ENCODE assay signal across 8 cellular contexts in genomic region chr4:183261953-183262775, GRCh38. TPM values are rescaled to one million over a fixed set of nuclear protein-coding genes. Genes with fewer than 3 reads are reported as not detected.
DNase-seq lines count a peak whose midpoint lies in the region; ATAC-seq, FAIRE-seq and TF ChIP-seq lines count a peak whose summit lies in the region.

No MANE protein-coding gene starts in this region.

- peaks cover 4% of the 10 kb centered on the region for H3K27me3 Mint-ChIP-seq in HFFc6 (ENCODE audit: insufficient read depth)
- no peaks in the 10 kb centered on the region for H3K27me3 Mint-ChIP-seq in T-helper 17 cell

- no peaks in the 10 kb centered on the region for H3K27me3 ChIP-seq in left ventricle myocardium inferior (ENCODE audit: low read depth)

- no peaks in the 10 kb centered on the region for H3K9me3 Mint-ChIP-seq in HFFc6

- ATAC-seq in T-helper 17 cell = peak; percentile 95

- FAIRE-seq in GM12891 (lab: Jason Lieb, UNC) = peak; percentile 77

- H3K9me3 ChIP-seq in T-helper 17 cell (ENCODE audit: control insufficient read depth, low read length, poor library complexity, severe bottlenecking) (no peaks in the 10 kb centered on the region), left ventricle myocardium inferior (replicated peaks) (no peaks in the 10 kb centered on the region)

- peak overlapping the region; percentile 58 for H3K27ac ChIP-seq in left ventricle myocardium inferior (replicated peaks)

- DNase-seq in GM12891 (ENCODE audit: insufficient read length, low spot score) (peak; percentile 27), HFFc6 (peak; percentile 72), MV-4-11 (lab: John Stamatoyannopoulos, UW) (peak; percentile 66), T-helper 17 cell (peak; percentile 34 to 66 (median 40)), amygdala (lab: John Stamatoyannopoulos, UW) (peak in 54 of 56 donors; percentile 6 to 88 (median 48)), left ventricle myocardium inferior (peak; percentile 62), retinal pigment epithelial cell (ENCODE audit: low read depth) (no peak), NCI-H524 treated with DMSO at 0.1 percent for 48 hours (lab: John Stamatoyannopoulos, UW) (no peak)

- peaks cover 40% of the 10 kb centered on the region for H3K36me3 Mint-ChIP-seq in HFFc6 (ENCODE audit: low read depth)
- H3K36me3 Mint-ChIP-seq in T-helper 17 cell (ENCODE audit: low read depth) = no peaks in the 10 kb centered on the region

- H3K4me1 Mint-ChIP-seq in HFFc6 (ENCODE audit: low read depth) = peaks cover 58% of the 10 kb centered on the region
- H3K4me1 Mint-ChIP-seq in T-helper 17 cell = peaks cover 5% of the 10 kb centered on the region

- intact Hi-C loops in left ventricle myocardium inferior (cut with micrococcal nuclease) = loop anchor here (2.0 to 5.0 kb wide), 2 partner anchors 189 to 325 kb away; no protein-coding TSS in a partner anchor

- peak overlapping the region; percentile 43; the same call in 1 of the 2 replicates for H3K4me3 Mint-ChIP-seq in HFFc6
- H3K4me3 Mint-ChIP-seq in T-helper 17 cell = no peak overlapping the region

- H3K4me1 ChIP-seq in left ventricle myocardium inferior = peaks cover 11% of the 10 kb centered on the region

- H3K36me3 ChIP-seq in left ventricle myocardium inferior = peaks cover 64% of the 10 kb centered on the region

- peak; percentile 78 for TF ChIP-seq CTCF in HFFc6 (IDR thresholded peaks at IDR 0.05)
- TF ChIP-seq CTCF in left ventricle myocardium inferior (IDR thresholded peaks at IDR 0.05; ENCODE audit: borderline replicate concordance) = peak; percentile 77
- peak; percentile 90 for TF ChIP-seq CTCF in retinal pigment epithelial cell (conservative IDR thresholded peaks at IDR 0.05; ENCODE audit: low read depth, low read length)

- no peak for TF ChIP-seq POLR2A in GM12891 (IDR thresholded peaks at IDR 0.05; ENCODE audit: low read depth, low read length)

- no peak overlapping the region for H3K4me3 ChIP-seq in left ventricle myocardium inferior
- no peak overlapping the region for H3K4me3 ChIP-seq in retinal pigment epithelial cell (ENCODE audit: low read length)

- H3K27ac Mint-ChIP-seq in HFFc6 (peak overlapping the region; percentile 88), T-helper 17 cell (peak overlapping the region; percentile 77)

TF ChIP-seq in GM12891, 5 proteins besides CTCF, POLR2A, EP300 and RAD21:
- TF ChIP-seq TAF1 (IDR thresholded peaks at IDR 0.05; ENCODE audit: low read depth, low read length) (no peak), POLR2AphosphoS5 (IDR thresholded peaks at IDR 0.05; ENCODE audit: low read depth, low read length) (no peak), POU2F2 (IDR thresholded peaks at IDR 0.05; ENCODE audit: low read depth, low read length) (no peak), SPI1 (IDR thresholded peaks at IDR 0.05; ENCODE audit: low read depth, low read length) (no peak), PAX5 (IDR thresholded peaks at IDR 0.05; ENCODE audit: insufficient read depth, low read length, severe bottlenecking) (no peak)

RNA-seq across cellular contexts. Expression of gene CLDN22, which starts 57.9 kb away (rescaled TPM):
- polyA plus RNA-seq in GM12891 (2012; ENCODE audit: low read depth, missing spikeins) = not detected
- not detected for total RNA-seq in HFFc6 (2021; fragmentation: NEBNext Ultra II Directional; extraction: Animal tissue kit (Norgen Biotek cat#: 25700))
- total RNA-seq in T-helper 17 cell = not detected
- total RNA-seq in left ventricle myocardium inferior = not detected

Comparison
In these comparisons a context has a peak if more than half of its experiments do, and no peak if none do; other contexts are left out.
1. DNase-seq: peak in GM12891 (single experiment), HFFc6 (single experiment), MV-4-11 (single experiment), T-helper 17 cell (3 of 3), amygdala (54 of 56) and left ventricle myocardium inferior (single experiment); none in retinal pigment epithelial cell (single experiment) and NCI-H524 treated with DMSO at 0.1 percent for 48 hours (single experiment).
2. Peak in every context shown above with its lines, with median percentiles within 50 percentile points of each other: CTCF ChIP-seq.